ENCODE assay signal across 16 cellular contexts in the genomic region with DNA sequence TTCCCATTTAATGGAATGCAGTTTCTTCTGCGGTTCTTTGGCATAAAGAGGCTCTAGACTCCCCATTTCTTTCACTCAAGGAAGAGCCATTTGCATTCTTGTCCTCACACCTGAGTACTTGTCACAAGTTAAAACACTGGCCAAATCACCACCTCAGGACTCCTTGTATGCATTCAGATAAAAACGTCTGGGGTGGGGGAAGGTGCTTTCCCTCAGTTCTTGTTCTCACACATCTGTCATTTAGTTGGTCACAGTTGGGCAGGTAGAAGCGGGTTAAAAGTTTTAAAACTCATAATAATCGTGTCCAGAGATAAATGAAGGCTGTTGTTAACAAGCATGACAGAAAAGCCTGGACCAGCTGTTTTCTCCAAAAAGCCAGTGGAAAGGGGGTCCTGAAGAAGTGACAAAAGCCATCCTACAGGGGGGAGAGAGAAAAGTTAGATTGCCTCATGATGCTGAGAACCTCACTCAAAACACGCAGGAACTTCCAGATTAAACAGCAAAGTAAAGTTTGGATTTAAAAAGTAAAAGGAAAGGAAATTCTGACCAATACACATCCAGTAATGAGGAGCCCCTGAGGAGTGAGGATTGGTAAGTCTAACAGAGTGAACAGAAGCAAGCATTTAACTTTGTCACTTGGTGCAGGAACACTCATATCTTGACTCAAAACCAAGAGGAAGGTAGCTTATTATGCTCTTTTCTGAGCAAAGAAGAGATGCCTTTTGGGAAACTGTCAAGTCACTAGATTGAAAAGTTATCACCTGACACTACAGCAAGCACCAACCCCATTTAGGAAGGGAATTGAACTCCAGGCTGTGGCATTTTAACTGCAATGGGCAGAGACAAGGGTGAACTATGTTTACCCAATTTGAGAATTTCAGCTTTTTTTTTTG. TPM values are rescaled to one million over a fixed set of nuclear protein-coding genes. Genes with fewer than 3 reads are reported as not detected.
DNase-seq lines count a peak whose midpoint lies in the region; ATAC-seq and TF ChIP-seq lines count a peak whose summit lies in the region.
"Had no signal": no experiment of that assay in that cellular context is flagged by ENCODE, and none has a peak within 500 bp of the region (broad histone marks: within the 10 kb centered on the region; RNA-seq: fewer than 3 reads in every experiment).

No MANE protein-coding gene starts in this region.

- POLR2A ChIA-PET in activated CD4-positive, alpha-beta T cell treated with anti-CD3 and anti-CD28 coated beads, Interleukin-2, amount 10 ng/mL, durations not matched to agents 7 days and 5 days (lab: Charles Lee) = no interaction called here

- H3K27me3 ChIP-seq in breast epithelium = no peaks in the 10 kb centered on the region

- H3K4me1 Mint-ChIP-seq in activated CD4-positive, alpha-beta T cell treated with anti-CD3 and anti-CD28 coated beads, Interleukin-2, amount 10 ng/mL, durations not matched to agents 7 days and 5 days = no peaks in the 10 kb centered on the region
- H3K4me1 Mint-ChIP-seq: activated CD4-positive, alpha-beta T cell treated with anti-CD3 and anti-CD28 coated beads, Interleukin-2, amount 10 ng/mL, durations not matched to agents 24 days and 14 days had no signal

- H3K36me3 ChIP-seq in breast epithelium = no peaks in the 10 kb centered on the region
- H3K36me3 ChIP-seq: neutrophil had no signal

- H3K27ac Mint-ChIP-seq in activated CD4-positive, alpha-beta T cell treated with anti-CD3 and anti-CD28 coated beads, Interleukin-2, amount 10 ng/mL, durations not matched to agents 7 days and 5 days = no peak overlapping the region
- H3K27ac Mint-ChIP-seq: activated CD4-positive, alpha-beta T cell treated with anti-CD3 and anti-CD28 coated beads, Interleukin-2, amount 10 ng/mL, durations not matched to agents 24 days and 14 days had no signal

- TF ChIP-seq POLR2A in NB4 (IDR thresholded peaks at IDR 0.05; ENCODE audit: extremely low read depth, insufficient read length) = no peak
- no peak for TF ChIP-seq POLR2A in breast epithelium (IDR thresholded peaks at IDR 0.05)

- TF ChIP-seq CTCF in NB4 (IDR thresholded peaks at IDR 0.05; ENCODE audit: low read depth, low read length) (no peak), breast epithelium (IDR thresholded peaks at IDR 0.05) (no peak)

- no peaks in the 10 kb centered on the region for H3K4me1 ChIP-seq in breast epithelium

- DNase-seq in NB4 (ENCODE audit: low read depth) (no peak), left colon (no peak), breast epithelium (ENCODE audit: low spot score in 2 of 2) (no peak)
- no peak for DNase-seq in activated CD4-positive, alpha-beta T cell treated with anti-CD3 and anti-CD28 coated beads, Interleukin-2, amount 10 ng/mL, durations not matched to agents 7 days and 5 days
- DNase-seq in activated CD4-positive, alpha-beta T cell treated with anti-CD3 and anti-CD28 coated beads for 4 hours = no peak
- DNase-seq: activated CD4-positive, alpha-beta T cell treated with anti-CD3 and anti-CD28 coated beads, Interleukin-2, amount 10 ng/mL, durations not matched to agents 24 days and 14 days; activated effector memory CD4-positive, alpha-beta T cell treated with anti-CD3 and anti-CD28 coated beads, Interleukin-2, amount 50 U/mL, for 16 hours; DMS79; left ventricle myocardium superior; NCI-H2171 had no signal

- no peaks in the 10 kb centered on the region for H3K36me3 Mint-ChIP-seq in activated CD4-positive, alpha-beta T cell treated with anti-CD3 and anti-CD28 coated beads, Interleukin-2, amount 10 ng/mL, durations not matched to agents 7 days and 5 days (ENCODE audit: low read depth)

- H3K9me3 ChIP-seq in breast epithelium = no peaks in the 10 kb centered on the region
- H3K9me3 ChIP-seq: neutrophil had no signal

- no peak overlapping the region for H3K27ac ChIP-seq in breast epithelium
- H3K27ac ChIP-seq: neutrophil had no signal

- intact Hi-C loops in left colon (cut with DNase I, micrococcal nuclease) = no loop called here
- intact Hi-C loops in breast epithelium (cut with DNase I; ENCODE audit: low total_unique reads) = no loop called here

- ATAC-seq in GM18498 (IDR thresholded peaks at IDR 0.05; ENCODE audit: unreplicated experiment) = peak; percentile 50
- ATAC-seq in GM21360 (IDR thresholded peaks at IDR 0.05; ENCODE audit: unreplicated experiment) = peak; percentile 52
- peak; percentile 54 for ATAC-seq in HG02938 (IDR thresholded peaks at IDR 0.05; ENCODE audit: unreplicated experiment)
- no peak for ATAC-seq in left colon
- ATAC-seq: left ventricle myocardium superior had no signal

- H3K4me3 Mint-ChIP-seq in activated CD4-positive, alpha-beta T cell treated with anti-CD3 and anti-CD28 coated beads, Interleukin-2, amount 10 ng/mL, durations not matched to agents 7 days and 5 days = no peak overlapping the region
- H3K4me3 Mint-ChIP-seq: activated CD4-positive, alpha-beta T cell treated with anti-CD3 and anti-CD28 coated beads, Interleukin-2, amount 10 ng/mL, durations not matched to agents 24 days and 14 days had no signal

- peaks cover 42% of the 10 kb centered on the region for H3K27me3 Mint-ChIP-seq in activated CD4-positive, alpha-beta T cell treated with anti-CD3 and anti-CD28 coated beads, Interleukin-2, amount 10 ng/mL, durations not matched to agents 7 days and 5 days

- CTCF ChIA-PET in activated CD4-positive, alpha-beta T cell treated with anti-CD3 and anti-CD28 coated beads, Interleukin-2, amount 10 ng/mL, durations not matched to agents 7 days and 5 days (lab: Charles Lee) = interaction anchor here (1.5 kb wide), 1 partner anchor 9 kb away, joined by 3 read pairs; no protein-coding TSS in a partner anchor

- H3K4me3 ChIP-seq in NB4 (ENCODE audit: low read depth, low read length) (peak overlapping the region; percentile 68), breast epithelium (no peak overlapping the region)

- no peaks in the 10 kb centered on the region for H3K9me3 Mint-ChIP-seq in activated CD4-positive, alpha-beta T cell treated with anti-CD3 and anti-CD28 coated beads, Interleukin-2, amount 10 ng/mL, durations not matched to agents 7 days and 5 days
- H3K9me3 Mint-ChIP-seq: activated CD4-positive, alpha-beta T cell treated with anti-CD3 and anti-CD28 coated beads, Interleukin-2, amount 10 ng/mL, durations not matched to agents 24 days and 14 days had no signal

RNA-seq across cellular contexts. Expression of a gene that starts 2.8 kb away (rescaled TPM):
- under 1 TPM in 1 of 2 experiments, not detected in 1; 0.27 TPM for total RNA-seq in activated CD4-positive, alpha-beta T cell treated with anti-CD3 and anti-CD28 coated beads, Interleukin-2, amount 10 ng/mL, durations not matched to agents 7 days and 5 days
- total RNA-seq in left colon (1 to 10 TPM in 1 of 2 donors, under 1 TPM in 1; 0.55 to 1.3 TPM), breast epithelium (1 to 10 TPM in 1 of 3 donors, under 1 TPM in 2; 0.59 to 2.3 (median 0.64) TPM)
- total RNA-seq: activated CD4-positive, alpha-beta T cell treated with anti-CD3 and anti-CD28 coated beads, Interleukin-2, amount 10 ng/mL, durations not matched to agents 24 days and 14 days; endothelial cell of umbilical vein; left ventricle myocardium superior; M059J had no signal
